8 cellular contexts compared by ENCODE assay signal in genomic region chr15:42605281-42605744, GRCh38. TPM values are rescaled to one million over a fixed set of nuclear protein-coding genes. Genes with fewer than 3 reads are reported as not detected.
DNase-seq lines count a peak whose midpoint lies in the region; ATAC-seq and TF ChIP-seq lines count a peak whose summit lies in the region.

No MANE protein-coding gene starts in this region.

- H3K4ac ChIP-seq in mesenchymal stem cell (ENCODE audit: low read depth in 1 of 2, low read length in 2 of 2) = peak overlapping the region in 1 of 2 experiments; percentile 6

- no peak overlapping the region for H2AFZ ChIP-seq in mesenchymal stem cell (ENCODE audit: low read depth, low read length)

- POLR2A ChIA-PET in CD8-positive, alpha-beta memory T cell (lab: Charles Lee) = interaction anchor here (1.0 to 2.3 kb wide), 2 partner anchors 24 to 30 kb away, joined by 5 to 18 read pairs; partner anchors contain the start of gene STARD9

- no peak overlapping the region for H3K23ac ChIP-seq in mesenchymal stem cell (ENCODE audit: low read length in 2 of 2)

- no peaks in the 10 kb centered on the region for H3K36me3 ChIP-seq in CD8-positive, alpha-beta memory T cell (ENCODE audit: insufficient read depth, low read length)
- peaks cover 0 to 7% of the 10 kb centered on the region in 2 experiments for H3K36me3 ChIP-seq in mesenchymal stem cell (ENCODE audit: control insufficient read depth in 1 of 2, insufficient read depth in 2 of 2, low read depth in 1 of 2, low read length in 2 of 2)
- H3K36me3 ChIP-seq in BE2C = peaks cover 3% of the 10 kb centered on the region; the same call in 1 of the 2 replicates

- no peaks in the 10 kb centered on the region for H3K9me3 Mint-ChIP-seq in CD8-positive, alpha-beta memory T cell

- H3K4me1 Mint-ChIP-seq in CD8-positive, alpha-beta memory T cell = peaks cover 36 to 57% (median 55%) of the 10 kb centered on the region in 3 donors

- H3K27me3 ChIP-seq in CD8-positive, alpha-beta memory T cell (ENCODE audit: insufficient read depth, low read length, poor library complexity, severe bottlenecking) = no peaks in the 10 kb centered on the region
- no peaks in the 10 kb centered on the region for H3K27me3 ChIP-seq in mesenchymal stem cell (ENCODE audit: control insufficient read depth in 1 of 2, insufficient read depth in 1 of 2, low read length in 2 of 2)
- no peaks in the 10 kb centered on the region for H3K27me3 ChIP-seq in BE2C

- H3K14ac ChIP-seq in mesenchymal stem cell (ENCODE audit: low read length in 2 of 2) = no peak overlapping the region

- WGBS in mesenchymal stem cell = 61% methylated on average over 4 of the region's 4 CpGs

- H4K8ac ChIP-seq in mesenchymal stem cell (ENCODE audit: low read length) = no peak overlapping the region

- H3K4me2 ChIP-seq in mesenchymal stem cell (ENCODE audit: low read length, poor library complexity, severe bottlenecking) = no peak overlapping the region

- no peak for TF ChIP-seq CTCF in BE2C (IDR thresholded peaks at IDR 0.05; ENCODE audit: low read depth, low read length)

- H3K18ac ChIP-seq in mesenchymal stem cell (ENCODE audit: low read depth in 1 of 2, low read length in 2 of 2) = peak overlapping the region in 1 of 2 experiments; percentile 21

- peak in 1 of 5 donors; percentile 22 for DNase-seq in CD8-positive, alpha-beta memory T cell
- DNase-seq in UCSD-AML1 (lab: John Stamatoyannopoulos, UW; ENCODE audit: unreplicated experiment) = peak; percentile 36
- DNase-seq in mesenchymal stem cell = peak; percentile 50
- no peak for DNase-seq in BE2C
- no peak for DNase-seq in NK-92 treated with Interleukin-12 subunit alpha and Interleukin-12 subunit beta, amount 100 ng/mL, for 24 hours (lab: John Stamatoyannopoulos, UW)

- peaks cover 36% of the 10 kb centered on the region for H3K4me1 ChIP-seq in CD8-positive, alpha-beta memory T cell (ENCODE audit: insufficient read depth, low read length)
- H3K4me1 ChIP-seq in mesenchymal stem cell (ENCODE audit: control insufficient read depth, insufficient read depth, low read depth, low read length) = peaks cover 4% of the 10 kb centered on the region
- peaks cover 10% of the 10 kb centered on the region; the same call in 1 of the 2 replicates for H3K4me1 ChIP-seq in BE2C

- no peak overlapping the region for H3K27ac ChIP-seq in CD8-positive, alpha-beta memory T cell (ENCODE audit: low read depth, low read length)
- H3K27ac ChIP-seq in mesenchymal stem cell (ENCODE audit: low read length, poor library complexity, severe bottlenecking) = no peak overlapping the region

- peak overlapping the region in 6 of 7 donors; percentile 38 to 77 (median 60) for H3K4me3 Mint-ChIP-seq in CD8-positive, alpha-beta memory T cell

- no peaks in the 10 kb centered on the region for H3K9me3 ChIP-seq in CD8-positive, alpha-beta memory T cell (ENCODE audit: low read length)
- H3K9me3 ChIP-seq in mesenchymal stem cell (ENCODE audit: control insufficient read depth, low read length) (no peaks in the 10 kb centered on the region), BE2C (peaks cover 2% of the 10 kb centered on the region; the same call in 1 of the 2 replicates)

- peak overlapping the region; percentile 16 for H3K4me3 ChIP-seq in CD8-positive, alpha-beta memory T cell (ENCODE audit: low read length)
- H3K4me3 ChIP-seq in mesenchymal stem cell (ENCODE audit: insufficient read depth in 1 of 2, low read depth in 1 of 2, low read length in 2 of 2) (no peak overlapping the region), BE2C (ENCODE audit: low read depth, low read length) (no peak overlapping the region)

- peaks cover 26% of the 10 kb centered on the region for H3K79me1 ChIP-seq in mesenchymal stem cell (replicated peaks; ENCODE audit: low read length, poor library complexity, severe bottlenecking)

- H3K27me3 Mint-ChIP-seq in CD8-positive, alpha-beta memory T cell = peaks cover 0 to 1% of the 10 kb centered on the region in 2 donors

- H2BK120ac ChIP-seq in mesenchymal stem cell (ENCODE audit: low read depth, low read length) = no peak overlapping the region

- H3K27ac Mint-ChIP-seq in CD8-positive, alpha-beta memory T cell = peak overlapping the region in 6 of 8 donors; percentile 44 to 79 (median 69)

- peak overlapping the region; percentile 47 for H2AK5ac ChIP-seq in mesenchymal stem cell (ENCODE audit: low read length, severe bottlenecking)

- H4K91ac ChIP-seq in mesenchymal stem cell (ENCODE audit: low read length) = no peak overlapping the region

- CTCF ChIA-PET in CD8-positive, alpha-beta memory T cell (lab: Charles Lee) = interaction anchor here (0.9 to 1.1 kb wide), 3 partner anchors 23 to 29 kb away, joined by 3 to 4 read pairs (median 3); partner anchors contain the start of gene STARD9

- no peak overlapping the region for H2BK5ac ChIP-seq in mesenchymal stem cell (ENCODE audit: low read depth, low read length, poor library complexity, severe bottlenecking)

- H2BK15ac ChIP-seq in mesenchymal stem cell (ENCODE audit: low read depth, poor library complexity, severe bottlenecking) = no peak overlapping the region

- ATAC-seq in HG03097 (IDR thresholded peaks at IDR 0.05; ENCODE audit: low FRiP score, unreplicated experiment) (peak; percentile 41), HG02970 (IDR thresholded peaks at IDR 0.05; ENCODE audit: low FRiP score, unreplicated experiment) (no peak), GM18909 (IDR thresholded peaks at IDR 0.05; ENCODE audit: poor library complexity, unreplicated experiment) (no peak)

- no peak overlapping the region for H3K9ac ChIP-seq in mesenchymal stem cell (ENCODE audit: low read length)

- peaks cover 0 to 1% (median 1%) of the 10 kb centered on the region in 3 donors for H3K36me3 Mint-ChIP-seq in CD8-positive, alpha-beta memory T cell

- peak overlapping the region in 1 of 2 experiments; percentile 23 for H2BK12ac ChIP-seq in mesenchymal stem cell (ENCODE audit: low read length in 2 of 2)

RNA-seq across cellular contexts. Expression of gene STARD9, which starts 29.9 kb away (rescaled TPM):
- 1 to 10 TPM; 6.5 to 7.6 TPM for total RNA-seq in CD8-positive, alpha-beta memory T cell
- 1.3 TPM for polyA plus RNA-seq in CD8-positive, alpha-beta memory T cell
- polyA plus RNA-seq in mesenchymal stem cell (2013, experiment 1 of 2) = 1.8 TPM
- polyA plus RNA-seq in mesenchymal stem cell (2013, experiment 2 of 2) = 1.6 TPM
- polyA plus RNA-seq in BE2C (2012; ENCODE audit: insufficient read depth, insufficient read length, low read depth) = 18.0 TPM

RNA-seq across cellular contexts. Expression of gene HAUS2, which starts 56.7 kb away (rescaled TPM):
- 10 to 100 TPM; 56.7 to 56.8 TPM for total RNA-seq in CD8-positive, alpha-beta memory T cell
- 33.4 TPM for polyA plus RNA-seq in CD8-positive, alpha-beta memory T cell
- polyA plus RNA-seq in mesenchymal stem cell (2013, experiment 1 of 2) = 14.6 TPM
- polyA plus RNA-seq in mesenchymal stem cell (2013, experiment 2 of 2) = 14.3 TPM
- 25.6 TPM for polyA plus RNA-seq in BE2C (2012; ENCODE audit: insufficient read depth, insufficient read length, low read depth)

RNA-seq across cellular contexts. Expression of gene LRRC57, which starts 56.7 kb away (rescaled TPM):
- 10 to 100 TPM; 23.7 to 24.7 TPM for total RNA-seq in CD8-positive, alpha-beta memory T cell
- 6.8 TPM for polyA plus RNA-seq in CD8-positive, alpha-beta memory T cell
- polyA plus RNA-seq in mesenchymal stem cell (2013, experiment 1 of 2) = 10.9 TPM
- 11.1 TPM for polyA plus RNA-seq in mesenchymal stem cell (2013, experiment 2 of 2)
- polyA plus RNA-seq in BE2C (2012; ENCODE audit: insufficient read depth, insufficient read length, low read depth) = 23.1 TPM

Comparison
In these comparisons a context has a peak if more than half of its experiments do, and no peak if none do; other contexts are left out.
1. DNase-seq: peak in UCSD-AML1 (single experiment) and mesenchymal stem cell (single experiment); none in BE2C (single experiment) and NK-92 treated with Interleukin-12 subunit alpha and Interleukin-12 subunit beta, amount 100 ng/mL, for 24 hours (single experiment).